In genomic region chr1:63148825-63149645, GRCh38 we compare ENCODE assay signal across 9 cellular contexts.
DNase-seq lines count a peak whose midpoint lies in the region; ATAC-seq, FAIRE-seq and TF ChIP-seq lines count a peak whose summit lies in the region.
"Had no signal": no experiment of that assay in that cellular context is flagged by ENCODE, and none has a peak within 500 bp of the region (broad histone marks: within the 10 kb centered on the region; RNA-seq: fewer than 3 reads in every experiment).

No MANE protein-coding gene starts in this region.

- TF ChIP-seq CTCF in Panc1 (IDR thresholded peaks at IDR 0.05) (peak; percentile 80), endothelial cell of umbilical vein (IDR thresholded peaks at IDR 0.05; ENCODE audit: extremely low read depth in 1 of 2, insufficient read depth in 1 of 2, low read depth in 1 of 2, low read length in 2 of 2) (peak; percentile 65 to 66)

- no peaks in the 10 kb centered on the region for H3K4me1 Mint-ChIP-seq in activated CD4-positive, alpha-beta T cell treated with anti-CD3 and anti-CD28 coated beads, Interleukin-2, amount 10 ng/mL, durations not matched to agents 24 days and 14 days

- H3K18ac ChIP-seq in neuronal stem cell (ENCODE audit: low read length), result no peak overlapping the region

- DNase-seq in COLO829 (ENCODE audit: low spot score), result peak; percentile 40
- peak; percentile 15 for DNase-seq in Panc1 (ENCODE audit: low read depth, low spot score)
- peak; percentile 40 for DNase-seq in endothelial cell of umbilical vein (ENCODE audit: low read depth, low spot score)
- DNase-seq in neuronal stem cell (ENCODE audit: low spot score), result peak; percentile 29
- DNase-seq in cerebellar nuclear complex (lab: John Stamatoyannopoulos, UW), result no peak
- no peak for DNase-seq in activated CD4-positive, alpha-beta T cell treated with anti-CD3 and anti-CD28 coated beads, Interleukin-2, amount 10 ng/mL, durations not matched to agents 24 days and 14 days

- H3K4ac ChIP-seq in neuronal stem cell (ENCODE audit: low read length), result no peak overlapping the region

- H2BK120ac ChIP-seq in neuronal stem cell (ENCODE audit: low read depth, low read length), result no peak overlapping the region

- H4K91ac ChIP-seq in neuronal stem cell (ENCODE audit: low read depth, low read length, poor library complexity), result no peak overlapping the region

- H3K27ac Mint-ChIP-seq in activated CD4-positive, alpha-beta T cell treated with anti-CD3 and anti-CD28 coated beads, Interleukin-2, amount 10 ng/mL, durations not matched to agents 24 days and 14 days, result no peak overlapping the region

- H4K20me1 ChIP-seq in endothelial cell of umbilical vein (replicated peaks; ENCODE audit: control insufficient read depth, extremely low read depth, insufficient read depth, low read length), result no peaks in the 10 kb centered on the region

- H2AK5ac ChIP-seq in neuronal stem cell (ENCODE audit: low read depth, low read length), result no peak overlapping the region

- H3K79me2 ChIP-seq in endothelial cell of umbilical vein (ENCODE audit: control insufficient read depth, insufficient read depth, low read length), result no peaks in the 10 kb centered on the region

- H3K27me3 Mint-ChIP-seq in activated CD4-positive, alpha-beta T cell treated with anti-CD3 and anti-CD28 coated beads, Interleukin-2, amount 10 ng/mL, durations not matched to agents 24 days and 14 days, result peaks cover 5% of the 10 kb centered on the region

- no peaks in the 10 kb centered on the region for H3K9me3 Mint-ChIP-seq in activated CD4-positive, alpha-beta T cell treated with anti-CD3 and anti-CD28 coated beads, Interleukin-2, amount 10 ng/mL, durations not matched to agents 24 days and 14 days

- no peak for TF ChIP-seq POLR2A in endothelial cell of umbilical vein (IDR thresholded peaks at IDR 0.05; ENCODE audit: low read depth, low read length)

- intact Hi-C loops in Panc1 (cut with micrococcal nuclease; ENCODE audit: unreplicated experiment), result no loop called here
- intact Hi-C loops in endothelial cell of umbilical vein (cut with micrococcal nuclease), result loop anchor here (1.0 kb wide), 6 partner anchors 86 to 389 kb away; no protein-coding TSS in a partner anchor
- intact Hi-C loops in activated CD4-positive, alpha-beta T cell treated with anti-CD3 and anti-CD28 coated beads, Interleukin-2, amount 10 ng/mL, durations not matched to agents 24 days and 14 days (cut with micrococcal nuclease), result no loop called here

- H3K9ac ChIP-seq in endothelial cell of umbilical vein (replicated peaks; ENCODE audit: extremely low read depth, insufficient read depth, low read length) (no peak overlapping the region), neuronal stem cell (ENCODE audit: low read depth, low read length, poor library complexity) (no peak overlapping the region)

- no peaks in the 10 kb centered on the region for H3K4me1 ChIP-seq in Panc1 (ENCODE audit: control insufficient read depth, insufficient read depth, low read length)
- no peaks in the 10 kb centered on the region for H3K4me1 ChIP-seq in endothelial cell of umbilical vein (ENCODE audit: control insufficient read depth, extremely low read depth, insufficient read depth, low read length)
- H3K4me1 ChIP-seq in neuronal stem cell (ENCODE audit: control insufficient read depth in 2 of 2, insufficient read depth in 1 of 2, low read depth in 1 of 2, low read length in 2 of 2), result no peaks in the 10 kb centered on the region

- no peak overlapping the region for H3K4me2 ChIP-seq in endothelial cell of umbilical vein (ENCODE audit: insufficient read depth, low read length)
- H3K4me2 ChIP-seq in neuronal stem cell (ENCODE audit: insufficient read depth, low read length, poor library complexity, severe bottlenecking), result no peak overlapping the region

- no peak overlapping the region for H2BK12ac ChIP-seq in neuronal stem cell (ENCODE audit: low read length)

- H2BK5ac ChIP-seq in neuronal stem cell (ENCODE audit: low read length), result no peak overlapping the region

- H3K36me3 Mint-ChIP-seq in activated CD4-positive, alpha-beta T cell treated with anti-CD3 and anti-CD28 coated beads, Interleukin-2, amount 10 ng/mL, durations not matched to agents 24 days and 14 days (ENCODE audit: low read depth), result no peaks in the 10 kb centered on the region

- H3K9me3 ChIP-seq in Panc1 (ENCODE audit: control insufficient read depth, insufficient read depth, low read depth, low read length), result no peaks in the 10 kb centered on the region
- no peaks in the 10 kb centered on the region for H3K9me3 ChIP-seq in endothelial cell of umbilical vein (replicated peaks; ENCODE audit: control insufficient read depth, insufficient read depth, low read length)
- no peaks in the 10 kb centered on the region for H3K9me3 ChIP-seq in neuronal stem cell (replicated peaks in 1 of 2; ENCODE audit: control insufficient read depth in 2 of 2, insufficient read depth in 1 of 2, low read depth in 1 of 2, low read length in 2 of 2)
- H3K9me3 ChIP-seq: ovary had no signal

- H3K36me3 ChIP-seq in Panc1 (ENCODE audit: control insufficient read depth, insufficient read depth, low read length) (no peaks in the 10 kb centered on the region), endothelial cell of umbilical vein (ENCODE audit: control insufficient read depth in 2 of 2, extremely low read depth in 1 of 2, insufficient read depth in 2 of 2, low read length in 2 of 2) (no peaks in the 10 kb centered on the region), neuronal stem cell (replicated peaks in 1 of 2; ENCODE audit: control insufficient read depth in 2 of 2, insufficient read depth in 2 of 2, low read length in 2 of 2) (no peaks in the 10 kb centered on the region)
- H3K36me3 ChIP-seq: ovary had no signal

- H2AFZ ChIP-seq in endothelial cell of umbilical vein (ENCODE audit: low read depth, low read length) (no peak overlapping the region), neuronal stem cell (ENCODE audit: low read length) (no peak overlapping the region)

- peak; percentile 77 for FAIRE-seq in endothelial cell of umbilical vein (lab: Jason Lieb, UNC)

- no peak overlapping the region for H3K14ac ChIP-seq in neuronal stem cell (ENCODE audit: low read length)

- BruUV-seq in Panc1 (replicated peaks; lab: Mats Ljungman, UMichigan) (no TSS peak), endothelial cell of umbilical vein (replicated peaks; lab: Mats Ljungman, UMichigan) (no TSS peak)

- H3K4me3 Mint-ChIP-seq in activated CD4-positive, alpha-beta T cell treated with anti-CD3 and anti-CD28 coated beads, Interleukin-2, amount 10 ng/mL, durations not matched to agents 24 days and 14 days, result no peak overlapping the region

- H3K23ac ChIP-seq in neuronal stem cell (ENCODE audit: low read depth, low read length, poor library complexity), result no peak overlapping the region

- H3K27ac ChIP-seq in Panc1 (ENCODE audit: low read length), result no peak overlapping the region
- H3K27ac ChIP-seq in endothelial cell of umbilical vein (ENCODE audit: insufficient read depth, low read depth, low read length), result no peak overlapping the region
- H3K27ac ChIP-seq in neuronal stem cell (replicated peaks; ENCODE audit: low read length), result no peak overlapping the region
- H3K27ac ChIP-seq: ovary had no signal

- no peaks in the 10 kb centered on the region for H3K79me1 ChIP-seq in neuronal stem cell (ENCODE audit: low read depth, low read length)

- no peaks in the 10 kb centered on the region for H3K9me1 ChIP-seq in endothelial cell of umbilical vein (replicated peaks; ENCODE audit: control insufficient read depth, extremely low read depth, insufficient read depth, low read length)

- POLR2A ChIA-PET in Panc1 (lab: Charles Lee), result no interaction called here
- POLR2A ChIA-PET in endothelial cell of umbilical vein (lab: Charles Lee), result interaction anchor here (0.6 kb wide), 1 partner anchor 28 kb away, joined by 3 read pairs; no protein-coding TSS in a partner anchor

- no CpG with 5 or more reads among the region's 3 CpGs for WGBS in neuronal stem cell (ENCODE audit: extremely low coverage in 2 of 2, insufficient read length in 2 of 2, insufficient replicate concordance in 1 of 2), 2 donors

- dilution Hi-C loops in endothelial cell of umbilical vein (cut with MboI; ENCODE audit: extremely low pct_ligation_motif_present, low sequenced_read_pairs), result no loop called here

- peaks cover 26% of the 10 kb centered on the region for H3K27me3 ChIP-seq in Panc1 (ENCODE audit: control insufficient read depth, insufficient read depth, low read length)
- H3K27me3 ChIP-seq in endothelial cell of umbilical vein (ENCODE audit: control insufficient read depth in 2 of 2, insufficient read depth in 2 of 2, low read length in 2 of 2), result peaks cover 6 to 8% of the 10 kb centered on the region in 2 experiments
- no peaks in the 10 kb centered on the region for H3K27me3 ChIP-seq in neuronal stem cell (ENCODE audit: control insufficient read depth in 3 of 3, insufficient read depth in 3 of 3, low read depth in 1 of 3, low read length in 3 of 3)
- H3K27me3 ChIP-seq: ovary had no signal

- no peak overlapping the region for H4K8ac ChIP-seq in neuronal stem cell (ENCODE audit: low read depth, low read length)

- in situ Hi-C loops in Panc1 (cut with HindIII; ENCODE audit: low pct_unique_long_range_greater_than_20kb, low sequenced_read_pairs), result no loop called here

- peak; percentile 65 for ATAC-seq in GM18858 (IDR thresholded peaks at IDR 0.05; ENCODE audit: unreplicated experiment)
- ATAC-seq in HG03469 (IDR thresholded peaks at IDR 0.05; ENCODE audit: unreplicated experiment), result peak; percentile 56
- ATAC-seq in Panc1, result peak; percentile 90

- H3K4me3 ChIP-seq in Panc1 (ENCODE audit: low read depth in 2 of 2, low read length in 2 of 2), result no peak overlapping the region
- no peak overlapping the region for H3K4me3 ChIP-seq in endothelial cell of umbilical vein (replicated peaks in 1 of 3; ENCODE audit: insufficient read depth in 1 of 3, low read depth in 1 of 3, low read length in 3 of 3)
- H3K4me3 ChIP-seq in neuronal stem cell (ENCODE audit: low read length in 2 of 2), result no peak overlapping the region
- H3K4me3 ChIP-seq: ovary had no signal

- H2BK15ac ChIP-seq in neuronal stem cell (ENCODE audit: low read length), result no peak overlapping the region

- CTCF ChIA-PET in Panc1 (lab: Charles Lee), result interaction anchor here (0.6 to 1.2 kb wide), 2 partner anchors 94 to 307 kb away, joined by 3 to 5 read pairs; no protein-coding TSS in a partner anchor
- CTCF ChIA-PET in endothelial cell of umbilical vein (lab: Charles Lee), result interaction anchor here (0.6 to 5.2 kb wide), 53 partner anchors 8 to 1098 kb away, joined by 3 to 98 read pairs (median 5); no protein-coding TSS in a partner anchor

TF ChIP-seq in endothelial cell of umbilical vein, 7 proteins besides CTCF, POLR2A, EP300 and RAD21:
- TF ChIP-seq MYC (IDR thresholded peaks at IDR 0.05; ENCODE audit: low read depth, low read length), result no peak

Comparison
In these comparisons a context has a peak if more than half of its experiments do, and no peak if none do; other contexts are left out.
1. DNase-seq: peak in COLO829 (single experiment), Panc1 (single experiment), endothelial cell of umbilical vein (single experiment) and neuronal stem cell (single experiment); none in cerebellar nuclear complex (0 of 2) and activated CD4-positive, alpha-beta T cell treated with anti-CD3 and anti-CD28 coated beads, Interleukin-2, amount 10 ng/mL, durations not matched to agents 24 days and 14 days (single experiment).
2. Peak in every context shown above with its lines, with median percentiles within 50 percentile points of each other: ATAC-seq.